Comparison of ENCODE assay signal across 8 cellular contexts in genomic region chr9:122213589-122214413, GRCh38.
DNase-seq lines count a peak whose midpoint lies in the region; ATAC-seq lines count a peak whose summit lies in the region.

No MANE protein-coding gene starts in this region.

- peak; percentile 45 for ATAC-seq in HG03175 (IDR thresholded peaks at IDR 0.05; ENCODE audit: unreplicated experiment)

- peak; percentile 86 for DNase-seq in DMS53 treated with DMSO at 0.1 percent for 48 hours (lab: John Stamatoyannopoulos, UW; ENCODE audit: unreplicated experiment)
- DNase-seq in NCI-H524 treated with DMSO at 0.1 percent for 48 hours (lab: John Stamatoyannopoulos, UW), result peak; percentile 52
- peak; percentile 63 for DNase-seq in activated T-cell treated with anti-CD3 and anti-CD28 coated beads for 48 hours (ENCODE audit: low read depth)
- peak; percentile 48 for DNase-seq in glomerular visceral epithelial cell (ENCODE audit: extremely low spot score)
- DNase-seq in retina, result peak; percentile 65
- no peak for DNase-seq in NCI-H446 treated with DMSO at 0.1 percent for 48 hours (lab: John Stamatoyannopoulos, UW)
- DNase-seq in superior temporal gyrus (ENCODE audit: extremely low spot score), result no peak

Comparison
In these comparisons a context has a peak if more than half of its experiments do, and no peak if none do; other contexts are left out.
1. DNase-seq: peak in DMS53 treated with DMSO at 0.1 percent for 48 hours (single experiment), NCI-H524 treated with DMSO at 0.1 percent for 48 hours (single experiment), activated T-cell treated with anti-CD3 and anti-CD28 coated beads for 48 hours (single experiment), glomerular visceral epithelial cell (single experiment) and retina (single experiment); none in NCI-H446 treated with DMSO at 0.1 percent for 48 hours (single experiment) and superior temporal gyrus (single experiment).